ENCODE assay signal across 8 cellular contexts in the genomic region with DNA sequence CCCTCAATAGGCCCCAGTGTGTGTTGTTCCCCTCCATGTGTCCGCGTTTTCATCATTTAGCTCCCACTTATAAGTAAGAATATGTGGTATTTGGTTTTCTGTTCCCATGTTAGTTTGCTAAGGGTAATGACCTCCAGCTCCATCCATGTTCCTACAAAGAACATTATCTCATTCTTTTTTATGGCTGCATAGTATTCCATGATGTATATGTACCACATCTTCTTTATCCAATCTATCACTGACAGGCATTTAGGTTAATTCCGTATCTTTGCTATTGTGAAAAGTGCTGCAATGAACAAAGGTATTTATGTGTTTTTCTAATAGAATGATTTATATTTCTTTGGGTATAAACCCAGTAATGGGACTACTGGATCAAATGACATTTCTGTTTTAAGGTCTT.
"Had no signal": no experiment of that assay in that cellular context is flagged by ENCODE, and none has a peak within 500 bp of the region (broad histone marks: within the 10 kb centered on the region; RNA-seq: fewer than 3 reads in every experiment).

No MANE protein-coding gene starts in this region.

- ATAC-seq: HCT116 had no signal

- H3K9ac ChIP-seq: GM23248 had no signal

- H3K27ac ChIP-seq: GM23248, HL-60 had no signal

- DNase-seq: GM23248, GOT3, H7, IMR-90, KBM-7 had no signal

- H3K9me3 ChIP-seq: HAP-1 had no signal

- H3K4me3 ChIP-seq: GM23248, HAP-1 had no signal

- H2AFZ ChIP-seq: GM23248 had no signal
